In genomic region chr10:12195281-12195602, GRCh38 we compare ENCODE assay signal across 8 cellular contexts. TPM values are rescaled to one million over a fixed set of nuclear protein-coding genes. Genes with fewer than 3 reads are reported as not detected.
DNase-seq lines count a peak whose midpoint lies in the region; ATAC-seq and TF ChIP-seq lines count a peak whose summit lies in the region.

No MANE protein-coding gene starts in this region.

- H3K4me2 ChIP-seq in GM23248 (ENCODE audit: unreplicated experiment), result peak overlapping the region; percentile 99
- H3K4me2 ChIP-seq in fibroblast of lung (ENCODE audit: extremely low read depth, insufficient read depth, low read length), result peak overlapping the region; percentile 61

- peaks cover 93% of the 10 kb centered on the region for H3K79me2 ChIP-seq in GM23248 (ENCODE audit: insufficient read depth)
- peaks cover 77% of the 10 kb centered on the region for H3K79me2 ChIP-seq in fibroblast of lung (ENCODE audit: control insufficient read depth, insufficient read depth, low read length)

- no peak for TF ChIP-seq CTCF in Caco-2 (IDR thresholded peaks at IDR 0.05; ENCODE audit: insufficient read depth in 1 of 2, low read depth in 1 of 2, low read length in 1 of 2, severe bottlenecking in 1 of 2, unreplicated experiment in 1 of 2)
- TF ChIP-seq CTCF in RWPE1 (conservative IDR thresholded peaks at IDR 0.05; ENCODE audit: low read depth), result no peak
- no peak for TF ChIP-seq CTCF in fibroblast of lung (conservative IDR thresholded peaks at IDR 0.05 in 1 of 2, IDR thresholded peaks at IDR 0.05 in 1 of 2; ENCODE audit: low read depth in 1 of 2, low read length in 2 of 2)
- no peak for TF ChIP-seq CTCF in retinal pigment epithelial cell (conservative IDR thresholded peaks at IDR 0.05; ENCODE audit: low read depth, low read length)

- WGBS in GM23248 (ENCODE audit: low coverage in 1 of 2, low lambda C conversion rate in 2 of 2, missing lambda C conversion rate in 2 of 2), 2 experiments, result 0 to 1% methylated on average over 12 of the region's 12 CpGs

- DNase-seq in Caco-2, result no peak
- no peak for DNase-seq in GM23248
- DNase-seq in RWPE1 (ENCODE audit: low spot score), result peak; percentile 27
- no peak for DNase-seq in fibroblast of lung (ENCODE audit: low read depth in 2 of 2)
- no peak for DNase-seq in retinal pigment epithelial cell (ENCODE audit: low read depth)
- no peak for DNase-seq in RKO (ENCODE audit: low spot score)

- H3K36me3 ChIP-seq in Caco-2 (ENCODE audit: control insufficient read depth, insufficient read depth, low read length) (no peaks in the 10 kb centered on the region), GM23248 (ENCODE audit: low read depth) (peaks cover 4% of the 10 kb centered on the region), fibroblast of lung (ENCODE audit: control insufficient read depth, insufficient read depth, low read length) (peaks cover 1% of the 10 kb centered on the region)

- H3K27me3 Mint-ChIP-seq in Caco-2 (ENCODE audit: insufficient read depth, unreplicated experiment), result no peaks in the 10 kb centered on the region

- H3K27ac Mint-ChIP-seq in Caco-2 (ENCODE audit: unreplicated experiment), result peak overlapping the region; percentile 95

- no TSS peak for BruUV-seq in Caco-2 (replicated peaks; lab: Mats Ljungman, UMichigan)

- H3K9ac ChIP-seq in GM23248, result peak overlapping the region; percentile 93
- peak overlapping the region; percentile 81 for H3K9ac ChIP-seq in fibroblast of lung (ENCODE audit: insufficient read depth, low read length)

- H3K9me3 ChIP-seq in Caco-2 (no peaks in the 10 kb centered on the region), GM23248 (ENCODE audit: low read depth) (no peaks in the 10 kb centered on the region), fibroblast of lung (ENCODE audit: control insufficient read depth, insufficient read depth, low read depth, low read length) (no peaks in the 10 kb centered on the region)

- in situ Hi-C loops in GM23248 (cut with MboI), result no loop called here

- H3K9me3 Mint-ChIP-seq in Caco-2 (ENCODE audit: unreplicated experiment), result no peaks in the 10 kb centered on the region

- peak overlapping the region; percentile 85 for H3K27ac ChIP-seq in GM23248
- H3K27ac ChIP-seq in RWPE1, result peak overlapping the region; percentile 91
- H3K27ac ChIP-seq in fibroblast of lung (ENCODE audit: insufficient read depth, low read length), result peak overlapping the region; percentile 90

- H3K4me1 Mint-ChIP-seq in Caco-2 (ENCODE audit: low read depth, unreplicated experiment), result peaks cover 14% of the 10 kb centered on the region

- H3K4me1 ChIP-seq in Caco-2, result peaks cover 5% of the 10 kb centered on the region
- H3K4me1 ChIP-seq in GM23248 (ENCODE audit: insufficient read depth), result peaks cover 33% of the 10 kb centered on the region
- peaks cover 6% of the 10 kb centered on the region for H3K4me1 ChIP-seq in fibroblast of lung (ENCODE audit: control insufficient read depth, extremely low read depth, insufficient read depth, low read length)

- intact Hi-C loops in Caco-2 (cut with micrococcal nuclease; ENCODE audit: unreplicated experiment), result loop anchor here (1.0 kb wide), 1 partner anchor 65 kb away; no protein-coding TSS in a partner anchor

- CTCF ChIA-PET in Caco-2 (lab: Charles Lee), result no interaction called here
- CTCF ChIA-PET in RWPE1 (lab: Yijun Ruan, JAX), result interaction anchor here (1.2 kb wide), 1 partner anchor 19 kb away, joined by 5 read pairs; no protein-coding TSS in a partner anchor

- H3K4me3 Mint-ChIP-seq in Caco-2 (ENCODE audit: unreplicated experiment), result peak overlapping the region; percentile 97

- POLR2A ChIA-PET in Caco-2 (lab: Charles Lee), result interaction anchor here (0.7 to 1.4 kb wide), 5 partner anchors 38 to 152 kb away, joined by 3 to 16 read pairs (median 4); partner anchors contain the start of gene UPF2
- POLR2A ChIA-PET in RWPE1 (lab: Yijun Ruan, JAX; ENCODE audit: low non-redundant PET), result interaction anchor here (0.6 kb wide), 1 partner anchor 366 kb away, joined by 3 read pairs; no protein-coding TSS in a partner anchor

- H3K4me3 ChIP-seq in Caco-2 (ENCODE audit: low read depth, low read length) (peak overlapping the region; percentile 80), GM23248 (peak overlapping the region; percentile 99), fibroblast of lung (replicated peaks in 1 of 4; ENCODE audit: control extremely low read depth in 1 of 4, insufficient read depth in 1 of 4, low read depth in 3 of 4, low read length in 4 of 4) (peak overlapping the region; percentile 75 to 99 (median 93)), retinal pigment epithelial cell (ENCODE audit: low read length) (peak overlapping the region; percentile 98)

- H3K27me3 ChIP-seq in Caco-2 (replicated peaks; ENCODE audit: control insufficient read depth, insufficient read depth, low read length), result no peaks in the 10 kb centered on the region
- H3K27me3 ChIP-seq in GM23248 (replicated peaks; ENCODE audit: insufficient read depth), result no peaks in the 10 kb centered on the region
- H3K27me3 ChIP-seq in fibroblast of lung (ENCODE audit: control insufficient read depth, insufficient read depth, low read length), result no peaks in the 10 kb centered on the region

- no peaks in the 10 kb centered on the region for H4K20me1 ChIP-seq in GM23248 (ENCODE audit: insufficient read depth)
- H4K20me1 ChIP-seq in fibroblast of lung (ENCODE audit: control insufficient read depth, extremely low read depth, insufficient read depth, low read length), result peaks cover 3% of the 10 kb centered on the region

- H3K9me2 ChIP-seq in GM23248 (ENCODE audit: insufficient read depth), result no peaks in the 10 kb centered on the region

- ATAC-seq in GM18861 (IDR thresholded peaks at IDR 0.05; ENCODE audit: unreplicated experiment) (no peak), GM18519 (IDR thresholded peaks at IDR 0.05; ENCODE audit: low FRiP score, unreplicated experiment) (no peak)

- H3F3A ChIP-seq in GM23248 (ENCODE audit: insufficient read depth), result peaks cover 24% of the 10 kb centered on the region

- H3K36me3 Mint-ChIP-seq in Caco-2 (ENCODE audit: insufficient read depth, unreplicated experiment), result peaks cover 45% of the 10 kb centered on the region

- H2AFZ ChIP-seq in GM23248 (peak overlapping the region; percentile 96), fibroblast of lung (ENCODE audit: low read length) (peak overlapping the region; percentile 90)

RNA-seq across cellular contexts. Expression of gene NUDT5, which starts 0.4 kb away (rescaled TPM):
- total RNA-seq in Caco-2 (2022) (160 and 164 TPM in 2 replicates), fibroblast of lung (58.0 and 58.8 TPM in 2 replicates)
- 26.9 and 33.2 TPM in 2 replicates for total RNA-seq in GM23248 (2014; rRNA removed; shearing (Covaris generic))
- polyA plus RNA-seq in GM23248 (2016; fragmentation: Nextera tagmentation; extraction: Ambion mirVana) (105 and 107 TPM in 2 replicates), fibroblast of lung (69.4 and 89.1 TPM in 2 replicates)
- 69.9 and 81.6 TPM in 2 replicates for polyA plus RNA-seq in fibroblast of lung (2012)
- 8.9 and 17.5 TPM in 2 replicates for polyA minus RNA-seq in fibroblast of lung (ENCODE audit: low replicate concordance)

RNA-seq across cellular contexts. Expression of gene CDC123, which starts 0.7 kb away (rescaled TPM):
- total RNA-seq in Caco-2 (2022), result 190 and 199 TPM in 2 replicates
- total RNA-seq in GM23248 (2014; rRNA removed; shearing (Covaris generic)), result 81.3 and 100 TPM in 2 replicates
- polyA plus RNA-seq in GM23248 (2016; fragmentation: Nextera tagmentation; extraction: Ambion mirVana), result 146 and 150 TPM in 2 replicates
- 138 and 144 TPM in 2 replicates for total RNA-seq in fibroblast of lung
- 172 and 225 TPM in 2 replicates for polyA plus RNA-seq in fibroblast of lung
- polyA plus RNA-seq in fibroblast of lung (2012), result 105 and 137 TPM in 2 replicates
- 91.7 and 180 TPM in 2 replicates for polyA minus RNA-seq in fibroblast of lung (ENCODE audit: low replicate concordance)
